In the genomic region with DNA sequence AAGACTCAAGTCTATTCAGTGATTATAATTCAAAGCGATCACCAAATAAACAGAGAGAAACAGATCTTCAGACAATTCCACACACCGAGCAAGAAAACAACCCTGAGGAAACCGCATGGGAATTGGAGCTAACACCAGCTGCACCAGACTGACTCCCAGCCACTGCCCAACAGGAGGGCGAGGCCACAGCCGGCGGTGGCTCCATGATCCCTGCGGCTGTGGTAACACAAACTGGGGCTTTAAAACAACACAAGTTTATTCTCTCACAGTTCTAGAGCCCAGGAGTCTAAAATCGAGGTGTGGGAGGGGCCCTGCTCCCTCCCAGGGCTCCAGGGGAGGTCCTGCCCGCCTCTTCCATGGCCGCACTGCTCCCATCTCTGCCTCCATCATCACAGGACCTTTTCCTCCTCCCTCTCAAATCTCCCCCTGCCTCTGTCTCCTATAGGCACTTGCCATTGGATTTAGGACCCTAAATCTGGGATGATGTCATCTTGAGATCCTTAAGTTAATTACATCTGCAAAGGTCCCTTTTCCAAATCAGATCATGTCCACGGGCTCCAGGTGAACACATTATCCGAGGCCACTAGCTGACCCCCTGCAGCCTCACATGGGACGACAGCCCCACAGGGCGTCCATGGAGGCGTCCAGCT, we compare ENCODE assay signal across 1 cellular context.
TF ChIP-seq lines count a peak whose summit lies in the region.

No MANE protein-coding gene starts in this region.

TF ChIP-seq in HEK293, 187 proteins besides CTCF, POLR2A, EP300 and RAD21:
- TF ChIP-seq ZNF335 (tag by site-specific recombination; conservative IDR thresholded peaks at IDR 0.05), result 0 out of 2 replicates have a peak, but pooled peaks have one; percentile 19
- TF ChIP-seq, protein P1, sequence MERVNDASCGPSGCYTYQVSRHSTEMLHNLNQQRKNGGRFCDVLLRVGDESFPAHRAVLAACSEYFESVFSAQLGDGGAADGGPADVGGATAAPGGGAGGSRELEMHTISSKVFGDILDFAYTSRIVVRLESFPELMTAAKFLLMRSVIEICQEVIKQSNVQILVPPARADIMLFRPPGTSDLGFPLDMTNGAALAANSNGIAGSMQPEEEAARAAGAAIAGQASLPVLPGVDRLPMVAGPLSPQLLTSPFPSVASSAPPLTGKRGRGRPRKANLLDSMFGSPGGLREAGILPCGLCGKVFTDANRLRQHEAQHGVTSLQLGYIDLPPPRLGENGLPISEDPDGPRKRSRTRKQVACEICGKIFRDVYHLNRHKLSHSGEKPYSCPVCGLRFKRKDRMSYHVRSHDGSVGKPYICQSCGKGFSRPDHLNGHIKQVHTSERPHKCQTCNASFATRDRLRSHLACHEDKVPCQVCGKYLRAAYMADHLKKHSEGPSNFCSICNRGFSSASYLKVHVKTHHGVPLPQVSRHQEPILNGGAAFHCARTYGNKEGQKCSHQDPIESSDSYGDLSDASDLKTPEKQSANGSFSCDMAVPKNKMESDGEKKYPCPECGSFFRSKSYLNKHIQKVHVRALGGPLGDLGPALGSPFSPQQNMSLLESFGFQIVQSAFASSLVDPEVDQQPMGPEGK (tag by site-specific recombination; IDR thresholded peaks at IDR 0.05), result 0 out of 2 replicates have a peak, but pooled peaks have one; percentile 9
- TF ChIP-seq ZNF175 (tag by site-specific recombination; IDR thresholded peaks at IDR 0.05), result no peak
- TF ChIP-seq, protein P2, sequence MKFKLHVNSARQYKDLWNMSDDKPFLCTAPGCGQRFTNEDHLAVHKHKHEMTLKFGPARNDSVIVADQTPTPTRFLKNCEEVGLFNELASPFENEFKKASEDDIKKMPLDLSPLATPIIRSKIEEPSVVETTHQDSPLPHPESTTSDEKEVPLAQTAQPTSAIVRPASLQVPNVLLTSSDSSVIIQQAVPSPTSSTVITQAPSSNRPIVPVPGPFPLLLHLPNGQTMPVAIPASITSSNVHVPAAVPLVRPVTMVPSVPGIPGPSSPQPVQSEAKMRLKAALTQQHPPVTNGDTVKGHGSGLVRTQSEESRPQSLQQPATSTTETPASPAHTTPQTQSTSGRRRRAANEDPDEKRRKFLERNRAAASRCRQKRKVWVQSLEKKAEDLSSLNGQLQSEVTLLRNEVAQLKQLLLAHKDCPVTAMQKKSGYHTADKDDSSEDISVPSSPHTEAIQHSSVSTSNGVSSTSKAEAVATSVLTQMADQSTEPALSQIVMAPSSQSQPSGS (tag by site-specific recombination; IDR thresholded peaks at IDR 0.05; ENCODE audit: low read depth), result peak; percentile 82; the same call in 1 of the 2 replicates
- peak; percentile 95 for TF ChIP-seq ZIC2 (tag by site-specific recombination; IDR thresholded peaks at IDR 0.05)
- peak; percentile 30; the same call in 1 of the 2 replicates for TF ChIP-seq GLIS2 (tag by site-specific recombination; IDR thresholded peaks at IDR 0.05)
- TF ChIP-seq, protein P3, sequence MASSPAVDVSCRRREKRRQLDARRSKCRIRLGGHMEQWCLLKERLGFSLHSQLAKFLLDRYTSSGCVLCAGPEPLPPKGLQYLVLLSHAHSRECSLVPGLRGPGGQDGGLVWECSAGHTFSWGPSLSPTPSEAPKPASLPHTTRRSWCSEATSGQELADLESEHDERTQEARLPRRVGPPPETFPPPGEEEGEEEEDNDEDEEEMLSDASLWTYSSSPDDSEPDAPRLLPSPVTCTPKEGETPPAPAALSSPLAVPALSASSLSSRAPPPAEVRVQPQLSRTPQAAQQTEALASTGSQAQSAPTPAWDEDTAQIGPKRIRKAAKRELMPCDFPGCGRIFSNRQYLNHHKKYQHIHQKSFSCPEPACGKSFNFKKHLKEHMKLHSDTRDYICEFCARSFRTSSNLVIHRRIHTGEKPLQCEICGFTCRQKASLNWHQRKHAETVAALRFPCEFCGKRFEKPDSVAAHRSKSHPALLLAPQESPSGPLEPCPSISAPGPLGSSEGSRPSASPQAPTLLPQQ (tag by site-specific recombination; IDR thresholded peaks at IDR 0.05), result no peak
- TF ChIP-seq, protein P4, sequence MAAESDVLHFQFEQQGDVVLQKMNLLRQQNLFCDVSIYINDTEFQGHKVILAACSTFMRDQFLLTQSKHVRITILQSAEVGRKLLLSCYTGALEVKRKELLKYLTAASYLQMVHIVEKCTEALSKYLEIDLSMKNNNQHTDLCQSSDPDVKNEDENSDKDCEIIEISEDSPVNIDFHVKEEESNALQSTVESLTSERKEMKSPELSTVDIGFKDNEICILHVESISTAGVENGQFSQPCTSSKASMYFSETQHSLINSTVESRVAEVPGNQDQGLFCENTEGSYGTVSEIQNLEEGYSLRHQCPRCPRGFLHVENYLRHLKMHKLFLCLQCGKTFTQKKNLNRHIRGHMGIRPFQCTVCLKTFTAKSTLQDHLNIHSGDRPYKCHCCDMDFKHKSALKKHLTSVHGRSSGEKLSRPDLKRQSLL (tag by site-specific recombination; IDR thresholded peaks at IDR 0.05), result peak; percentile 82; the same call in 1 of the 2 replicates
- TF ChIP-seq, protein P5, sequence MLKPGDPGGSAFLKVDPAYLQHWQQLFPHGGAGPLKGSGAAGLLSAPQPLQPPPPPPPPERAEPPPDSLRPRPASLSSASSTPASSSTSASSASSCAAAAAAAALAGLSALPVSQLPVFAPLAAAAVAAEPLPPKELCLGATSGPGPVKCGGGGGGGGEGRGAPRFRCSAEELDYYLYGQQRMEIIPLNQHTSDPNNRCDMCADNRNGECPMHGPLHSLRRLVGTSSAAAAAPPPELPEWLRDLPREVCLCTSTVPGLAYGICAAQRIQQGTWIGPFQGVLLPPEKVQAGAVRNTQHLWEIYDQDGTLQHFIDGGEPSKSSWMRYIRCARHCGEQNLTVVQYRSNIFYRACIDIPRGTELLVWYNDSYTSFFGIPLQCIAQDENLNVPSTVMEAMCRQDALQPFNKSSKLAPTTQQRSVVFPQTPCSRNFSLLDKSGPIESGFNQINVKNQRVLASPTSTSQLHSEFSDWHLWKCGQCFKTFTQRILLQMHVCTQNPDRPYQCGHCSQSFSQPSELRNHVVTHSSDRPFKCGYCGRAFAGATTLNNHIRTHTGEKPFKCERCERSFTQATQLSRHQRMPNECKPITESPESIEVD (tag by site-specific recombination; IDR thresholded peaks at IDR 0.05), result no peak
- peak; percentile 42; the same call in 1 of the 2 replicates for TF ChIP-seq GLIS1 (tag by site-specific recombination; IDR thresholded peaks at IDR 0.05)
